8 cellular contexts compared by ENCODE assay signal in the genomic region with DNA sequence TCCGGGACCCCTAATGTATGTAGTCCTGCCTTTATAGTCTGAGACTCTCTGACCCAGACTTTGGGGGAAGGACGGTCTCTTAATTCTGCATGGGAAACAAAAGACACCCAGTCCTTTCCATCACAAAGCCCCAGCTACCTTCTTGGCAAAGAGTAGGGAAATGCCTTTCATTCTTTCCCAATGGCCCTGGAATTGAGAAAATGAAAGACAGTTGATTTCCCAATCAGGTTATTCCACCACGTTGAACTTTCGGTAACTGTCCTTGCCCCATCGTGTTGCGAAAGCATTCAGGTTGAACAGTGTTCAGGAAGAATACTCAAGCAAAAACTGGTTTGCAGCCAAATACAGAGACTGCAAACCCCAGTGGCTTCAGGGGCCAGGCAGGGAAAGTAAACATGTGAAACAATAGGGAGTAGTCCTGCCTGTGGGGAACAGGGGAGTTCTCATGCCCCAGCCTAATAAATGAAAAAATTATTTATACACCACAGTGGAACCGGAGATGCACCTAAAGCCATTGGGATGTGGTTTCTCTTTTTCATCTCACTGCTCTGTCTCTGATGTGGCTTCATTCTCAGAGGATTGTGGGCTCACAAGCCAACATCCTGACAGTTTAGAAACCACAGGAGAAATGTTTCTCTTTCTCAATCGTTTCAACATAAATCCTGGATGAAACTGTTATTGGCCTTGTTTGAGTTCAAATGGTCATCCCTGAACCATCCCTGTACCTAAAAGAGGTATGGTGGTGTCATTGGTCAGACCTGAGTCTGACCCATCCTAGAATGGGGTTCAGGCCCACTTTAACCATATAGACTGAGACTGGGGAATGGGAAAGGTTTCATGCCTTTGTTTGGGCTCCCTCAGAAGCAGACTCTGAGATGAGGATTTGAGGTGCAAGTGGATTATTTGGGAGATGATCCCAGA. TPM values are rescaled to one million over a fixed set of nuclear protein-coding genes. Genes with fewer than 3 reads are reported as not detected.
A peak's percentile ranks its signal among the peaks of the same experiment; 100 is the strongest.
DNase-seq lines count a peak whose midpoint lies in the region; ATAC-seq and TF ChIP-seq lines count a peak whose summit lies in the region.

No MANE protein-coding gene starts in this region.

- no peak overlapping the region for H3K27ac ChIP-seq in endodermal cell (ENCODE audit: low read depth, low read length)

- no peak overlapping the region for H3K9ac ChIP-seq in endodermal cell (ENCODE audit: extremely low read depth, low read length, poor library complexity, severe bottlenecking)
- H3K9ac ChIP-seq in mucosa of stomach (ENCODE audit: low read length): peak overlapping the region; percentile 14

- H3K9me3 ChIP-seq in HAP-1 (no peaks in the 10 kb centered on the region), endodermal cell (ENCODE audit: control insufficient read depth, low read length) (peaks cover 9% of the 10 kb centered on the region), mucosa of stomach (ENCODE audit: control insufficient read depth, low read length) (no peaks in the 10 kb centered on the region)

- H3K9me3 Mint-ChIP-seq in endodermal cell: peaks cover 5% of the 10 kb centered on the region

- no peaks in the 10 kb centered on the region for H3K36me3 Mint-ChIP-seq in endodermal cell (ENCODE audit: low read depth)

- peaks cover 30% of the 10 kb centered on the region for H3K4me1 Mint-ChIP-seq in endodermal cell

- ATAC-seq in HG02763 (IDR thresholded peaks at IDR 0.05; ENCODE audit: unreplicated experiment) (no peak), GM19452 (IDR thresholded peaks at IDR 0.05; ENCODE audit: unreplicated experiment) (no peak)

- TF ChIP-seq CTCF in endodermal cell (conservative IDR thresholded peaks at IDR 0.05) (no peak), GM20000 (IDR thresholded peaks at IDR 0.05; ENCODE audit: extremely low read depth, missing control alignments) (no peak)

- 42 to 46% methylated on average over 8 of the region's 8 CpGs for WGBS in endodermal cell (ENCODE audit: insufficient coverage in 1 of 2, insufficient read length in 1 of 2), 2 experiments

- no peak overlapping the region for H3K4me3 Mint-ChIP-seq in endodermal cell

- H3K4me1 ChIP-seq in HAP-1: peaks cover 20% of the 10 kb centered on the region
- H3K4me1 ChIP-seq in endodermal cell (ENCODE audit: control insufficient read depth, insufficient read depth, low read length): peaks cover 13% of the 10 kb centered on the region
- peaks cover 67% of the 10 kb centered on the region for H3K4me1 ChIP-seq in mucosa of stomach (ENCODE audit: control insufficient read depth, insufficient read depth, low read length)

- peaks cover 2% of the 10 kb centered on the region for H3K27me3 Mint-ChIP-seq in endodermal cell (ENCODE audit: insufficient read depth)

- DNase-seq in A172 (ENCODE audit: low spot score) (peak; percentile 71), HAP-1 (ENCODE audit: low spot score in 2 of 2) (peak; percentile 57 to 80), SHP77 (lab: John Stamatoyannopoulos, UW) (peak; percentile 14 to 23), endodermal cell (peak; percentile 74), GM20000 (ENCODE audit: low spot score) (no peak)

- H3K4me3 ChIP-seq in HAP-1: no peak overlapping the region
- peak overlapping the region; percentile 66 for H3K4me3 ChIP-seq in endodermal cell (ENCODE audit: low read length)
- peak overlapping the region; percentile 3 for H3K4me3 ChIP-seq in mucosa of stomach (ENCODE audit: low read length)

- in situ Hi-C loops in HAP-1 (cut with MboI; ENCODE audit: low sequenced_read_pairs): no loop called here

- H3K36me3 ChIP-seq in HAP-1 (replicated peaks) (no peaks in the 10 kb centered on the region), endodermal cell (ENCODE audit: control insufficient read depth, insufficient read depth, low read length) (no peaks in the 10 kb centered on the region), mucosa of stomach (ENCODE audit: control insufficient read depth, insufficient read depth, low read length) (no peaks in the 10 kb centered on the region)

- H3K27me3 ChIP-seq in HAP-1 (ENCODE audit: low read depth): no peaks in the 10 kb centered on the region
- no peaks in the 10 kb centered on the region for H3K27me3 ChIP-seq in endodermal cell (ENCODE audit: control insufficient read depth, insufficient read depth, low read length, poor library complexity, severe bottlenecking)
- H3K27me3 ChIP-seq in mucosa of stomach (ENCODE audit: control insufficient read depth, insufficient read depth, low read length): no peaks in the 10 kb centered on the region

- peak overlapping the region; percentile 91 for H3K27ac Mint-ChIP-seq in endodermal cell

RNA-seq across cellular contexts. Expression of gene SLC9A8, which starts 44.2 kb away (rescaled TPM):
- total RNA-seq in A172 (2014; rRNA removed; shearing (Covaris generic)): 9.9 and 10.6 TPM in 2 replicates
- total RNA-seq in endodermal cell: 10 to 100 TPM in 1 of 2 donors, 1 to 10 TPM in 1; 8.6 to 10.3 TPM
- 8.2 TPM for polyA plus RNA-seq in endodermal cell (2013, experiment 1 of 2)
- 7.0 TPM for polyA plus RNA-seq in endodermal cell (2013, experiment 2 of 2)

RNA-seq across cellular contexts. Expression of gene B4GALT5, which starts 54.8 kb away (rescaled TPM):
- total RNA-seq in A172 (2014; rRNA removed; shearing (Covaris generic)): 40.0 and 44.1 TPM in 2 replicates
- total RNA-seq in endodermal cell: 10 to 100 TPM; 57.0 to 58.8 TPM
- polyA plus RNA-seq in endodermal cell (2013, experiment 1 of 2): 41.0 TPM
- 35.9 TPM for polyA plus RNA-seq in endodermal cell (2013, experiment 2 of 2)
